Comparison of ENCODE assay signal across 1 cellular context in the genomic region with DNA sequence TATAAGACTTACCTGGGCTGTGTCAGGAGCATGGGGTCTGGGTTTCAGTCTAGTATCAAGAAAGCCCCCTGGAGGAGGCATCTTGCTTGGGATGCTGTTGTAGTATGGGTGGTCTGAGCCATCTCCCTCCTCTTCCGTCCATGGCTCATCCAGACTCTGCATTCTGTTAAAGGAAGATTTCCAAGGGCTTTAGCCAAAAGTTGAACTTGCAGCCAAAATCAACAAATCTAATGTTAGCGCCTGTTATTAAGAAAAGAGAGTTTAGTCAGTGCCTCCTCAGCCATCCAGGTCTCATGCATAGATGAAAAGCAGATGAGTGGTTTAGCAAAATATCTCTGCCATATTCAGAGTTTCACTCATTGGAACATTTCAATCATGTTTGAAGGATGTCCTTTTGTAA.
TF ChIP-seq lines count a peak whose summit lies in the region.

No MANE protein-coding gene starts in this region.

TF ChIP-seq in IMR-90, 13 proteins besides CTCF, POLR2A, EP300 and RAD21:
- TF ChIP-seq FOS (IDR thresholded peaks at IDR 0.05; ENCODE audit: low read depth, low read length) (no peak), BHLHE40 (IDR thresholded peaks at IDR 0.05; ENCODE audit: low read depth, low read length) (no peak), MXI1 (IDR thresholded peaks at IDR 0.05; ENCODE audit: borderline replicate concordance, low read depth, low read length) (no peak), SMC3 (IDR thresholded peaks at IDR 0.05; ENCODE audit: low read depth, low read length) (no peak), MAZ (IDR thresholded peaks at IDR 0.05; ENCODE audit: borderline replicate concordance, low read depth, low read length) (no peak), RCOR1 (IDR thresholded peaks at IDR 0.05; ENCODE audit: insufficient replicate concordance, low read length) (no peak), MAFK (IDR thresholded peaks at IDR 0.05; ENCODE audit: low read depth, low read length) (no peak), RFX5 (IDR thresholded peaks at IDR 0.05; ENCODE audit: low read depth, low read length) (no peak), NFE2L2 (IDR thresholded peaks at IDR 0.05; ENCODE audit: low read depth, low read length) (no peak), CEBPB (IDR thresholded peaks at IDR 0.05; ENCODE audit: low read depth, low read length) (no peak), CHD1 (IDR thresholded peaks at IDR 0.05; ENCODE audit: low read depth, low read length) (no peak)
- TF ChIP-seq, protein P1, sequence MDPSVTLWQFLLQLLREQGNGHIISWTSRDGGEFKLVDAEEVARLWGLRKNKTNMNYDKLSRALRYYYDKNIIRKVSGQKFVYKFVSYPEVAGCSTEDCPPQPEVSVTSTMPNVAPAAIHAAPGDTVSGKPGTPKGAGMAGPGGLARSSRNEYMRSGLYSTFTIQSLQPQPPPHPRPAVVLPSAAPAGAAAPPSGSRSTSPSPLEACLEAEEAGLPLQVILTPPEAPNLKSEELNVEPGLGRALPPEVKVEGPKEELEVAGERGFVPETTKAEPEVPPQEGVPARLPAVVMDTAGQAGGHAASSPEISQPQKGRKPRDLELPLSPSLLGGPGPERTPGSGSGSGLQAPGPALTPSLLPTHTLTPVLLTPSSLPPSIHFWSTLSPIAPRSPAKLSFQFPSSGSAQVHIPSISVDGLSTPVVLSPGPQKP (IDR thresholded peaks at IDR 0.05; ENCODE audit: borderline replicate concordance, low read depth, low read length): no peak
- TF ChIP-seq, protein P2, sequence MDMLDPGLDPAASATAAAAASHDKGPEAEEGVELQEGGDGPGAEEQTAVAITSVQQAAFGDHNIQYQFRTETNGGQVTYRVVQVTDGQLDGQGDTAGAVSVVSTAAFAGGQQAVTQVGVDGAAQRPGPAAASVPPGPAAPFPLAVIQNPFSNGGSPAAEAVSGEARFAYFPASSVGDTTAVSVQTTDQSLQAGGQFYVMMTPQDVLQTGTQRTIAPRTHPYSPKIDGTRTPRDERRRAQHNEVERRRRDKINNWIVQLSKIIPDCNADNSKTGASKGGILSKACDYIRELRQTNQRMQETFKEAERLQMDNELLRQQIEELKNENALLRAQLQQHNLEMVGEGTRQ (IDR thresholded peaks at IDR 0.05; ENCODE audit: low read depth, low read length): no peak
